Comparison of ENCODE assay signal across 7 cellular contexts in the genomic region with DNA sequence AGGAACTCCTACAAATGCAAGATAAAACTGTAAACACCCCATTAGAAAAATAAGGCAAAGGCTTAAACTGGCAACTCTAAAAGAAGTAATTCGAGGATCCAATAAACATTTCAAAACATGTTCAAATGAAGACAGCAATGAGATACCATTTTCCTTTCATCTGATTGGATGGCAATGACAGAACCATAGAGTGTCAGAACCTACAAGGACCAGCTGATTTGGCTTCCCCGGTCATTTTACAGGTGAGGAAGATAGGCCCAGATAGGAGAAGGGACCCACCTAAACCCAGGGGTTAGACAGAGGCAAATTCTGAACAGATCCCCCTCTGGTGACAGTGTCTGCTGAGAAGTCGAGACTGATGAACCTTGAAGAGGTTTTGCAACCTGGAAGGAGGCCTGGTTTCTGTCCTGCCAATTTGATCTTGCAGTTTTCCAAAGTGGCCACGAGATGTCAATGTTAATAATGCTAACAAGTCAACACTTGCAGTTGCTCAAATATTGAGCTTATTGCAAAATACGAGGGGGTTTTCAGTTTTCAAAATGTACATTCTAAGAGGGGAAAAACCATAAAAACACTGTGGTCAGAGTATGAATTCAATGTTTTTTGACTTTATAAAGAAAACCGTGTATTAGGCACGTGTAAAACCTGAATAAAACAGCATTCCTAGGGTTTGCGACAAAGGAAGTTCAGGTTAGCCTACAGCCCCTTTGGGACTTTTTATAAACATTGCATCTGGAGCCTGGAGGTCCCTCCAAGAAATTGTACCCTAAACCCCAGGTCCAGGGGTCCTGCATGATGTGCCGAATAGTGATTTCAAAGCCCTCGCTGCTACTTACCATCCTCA. TPM values are rescaled to one million over a fixed set of nuclear protein-coding genes. Genes with fewer than 3 reads are reported as not detected.
DNase-seq lines count a peak whose midpoint lies in the region; ATAC-seq, FAIRE-seq and TF ChIP-seq lines count a peak whose summit lies in the region.

No MANE protein-coding gene starts in this region.

- peak overlapping the region; percentile 75; the same call in 2 of the 3 replicates for H2BK15ac ChIP-seq in IMR-90 (ENCODE audit: low read depth, low read length)

- H2BK20ac ChIP-seq in IMR-90 (ENCODE audit: low read depth, low read length) = peak overlapping the region; percentile 92

- no peaks in the 10 kb centered on the region for H3K9me2 ChIP-seq in SK-N-SH

- H4K20me1 ChIP-seq in IMR-90 (ENCODE audit: insufficient read depth, low read length) = no peaks in the 10 kb centered on the region
- H4K20me1 ChIP-seq in SK-N-SH (ENCODE audit: insufficient read depth) = no peaks in the 10 kb centered on the region

- H3K27ac ChIP-seq in IMR-90 (ENCODE audit: insufficient read depth, low read length) = peak overlapping the region; percentile 21; the same call in 1 of the 2 replicates
- no peak overlapping the region for H3K27ac ChIP-seq in SK-N-SH (ENCODE audit: low read depth in 2 of 2, low read length in 1 of 2)

- no peaks in the 10 kb centered on the region for H3F3A ChIP-seq in SK-N-SH (replicated peaks; ENCODE audit: insufficient read depth)

- TF ChIP-seq CTCF in IMR-90 (conservative IDR thresholded peaks at IDR 0.05; ENCODE audit: low read depth, low read length) (peak; percentile 80), SK-N-SH (IDR thresholded peaks at IDR 0.05) (peak; percentile 55), fibroblast of the aortic adventitia (IDR thresholded peaks at IDR 0.05; ENCODE audit: insufficient read depth, low read length) (peak; percentile 72)

- intact Hi-C loops in IMR-90 (cut with micrococcal nuclease) = loop anchor here (1.0 to 2.0 kb wide), 4 partner anchors 49 to 111 kb away; no protein-coding TSS in a partner anchor

- peak; percentile 64 for ATAC-seq in IMR-90 (ENCODE audit: low read depth)

- H4K91ac ChIP-seq in IMR-90 (ENCODE audit: insufficient read depth, low read depth, low read length) = peak overlapping the region; percentile 88

- in situ Hi-C loops in IMR-90 (cut with MboI; ENCODE audit: low sequenced_read_pairs) = loop anchor here (5.0 to 10.0 kb wide), 2 partner anchors 112 to 239 kb away; no protein-coding TSS in a partner anchor

- peak overlapping the region; percentile 90 for H2BK120ac ChIP-seq in IMR-90 (ENCODE audit: low read depth, low read length)

- H3K4me2 ChIP-seq in IMR-90 (ENCODE audit: low read depth, low read length) = no peak overlapping the region
- H3K4me2 ChIP-seq in SK-N-SH = no peak overlapping the region

- no peak overlapping the region for H2BK5ac ChIP-seq in IMR-90 (ENCODE audit: low read depth, low read length, poor library complexity, severe bottlenecking)

- no peaks in the 10 kb centered on the region for H3K9me3 ChIP-seq in IMR-90 (ENCODE audit: control insufficient read depth, insufficient read depth, low read length)
- H3K9me3 ChIP-seq in SK-N-SH = no peaks in the 10 kb centered on the region

- H3K4ac ChIP-seq in IMR-90 (ENCODE audit: low read depth, low read length) = peak overlapping the region; percentile 88

- H2AK9ac ChIP-seq in IMR-90 (replicated peaks; ENCODE audit: low read depth, low read length, poor library complexity) = no peak overlapping the region

- H3K4me3 ChIP-seq in IMR-90 (ENCODE audit: insufficient read depth, low read depth, low read length) (no peak overlapping the region), SK-N-SH (ENCODE audit: low read depth in 2 of 2, low read length in 1 of 2) (no peak overlapping the region), fibroblast of the aortic adventitia (ENCODE audit: low read depth, low read length) (no peak overlapping the region)

- H3K79me2 ChIP-seq in SK-N-SH (ENCODE audit: insufficient read depth) = no peaks in the 10 kb centered on the region

- H3K4me1 ChIP-seq in IMR-90 (ENCODE audit: control insufficient read depth, insufficient read depth, low read length) (peaks cover 19% of the 10 kb centered on the region), SK-N-SH (ENCODE audit: control insufficient read depth in 1 of 2, insufficient read depth in 2 of 2, low read depth in 1 of 2, low read length in 1 of 2) (peaks cover 0 to 9% of the 10 kb centered on the region in 2 experiments; a peak in 1 of 4 replicates)

- no peaks in the 10 kb centered on the region for H3K79me1 ChIP-seq in IMR-90 (ENCODE audit: low read depth in 1 of 2, low read length in 2 of 2)

- peak; percentile 86 for TF ChIP-seq RAD21 in IMR-90 (IDR thresholded peaks at IDR 0.05; ENCODE audit: low read length)
- TF ChIP-seq RAD21 in SK-N-SH (IDR thresholded peaks at IDR 0.05; ENCODE audit: low read length) = peak; percentile 82

- H2AK5ac ChIP-seq in IMR-90 (ENCODE audit: low read depth, low read length) = peak overlapping the region; percentile 67; the same call in 1 of the 2 replicates

- POLR2A ChIA-PET in IMR-90 (lab: Charles Lee; ENCODE audit: unreplicated experiment) = no interaction called here
- POLR2A ChIA-PET in SK-N-SH (lab: Yijun Ruan, JAX) = no interaction called here

- H3K36me3 ChIP-seq in IMR-90 (ENCODE audit: control insufficient read depth, insufficient read depth, low read length) = no peaks in the 10 kb centered on the region
- H3K36me3 ChIP-seq in SK-N-SH (replicated peaks in 1 of 2; ENCODE audit: control insufficient read depth in 1 of 2, insufficient read depth in 2 of 2, low read length in 1 of 2) = no peaks in the 10 kb centered on the region

- CTCF ChIA-PET in IMR-90 (lab: Yijun Ruan, JAX) = interaction anchor here (0.5 to 7.1 kb wide), 11 partner anchors 8 to 152 kb away, joined by 3 to 117 read pairs (median 4); no protein-coding TSS in a partner anchor
- CTCF ChIA-PET in SK-N-SH (lab: Yijun Ruan, JAX) = interaction anchor here (0.6 to 17.5 kb wide), 51 partner anchors 9 to 785 kb away, joined by 3 to 395 read pairs (median 4); a partner anchor contains a TSS

- H3K9ac ChIP-seq in IMR-90 (ENCODE audit: low read depth, low read length) (0 out of 2 replicates have a peak overlapping the region, but pooled peaks have one; percentile 33), SK-N-SH (no peak overlapping the region)

- H3K18ac ChIP-seq in IMR-90 (ENCODE audit: low read depth, low read length) = peak overlapping the region; percentile 86

- peak overlapping the region; percentile 68 for H3K14ac ChIP-seq in IMR-90 (replicated peaks; ENCODE audit: low read depth, low read length)

- no peak for TF ChIP-seq EP300 in SK-N-SH (IDR thresholded peaks at IDR 0.05; ENCODE audit: borderline replicate concordance in 1 of 2, low read depth in 1 of 2, low read length in 1 of 2)

- no peak overlapping the region for H3K23ac ChIP-seq in IMR-90 (ENCODE audit: low read depth, low read length)

- no TSS peak for BruUV-seq in IMR-90 (replicated peaks; lab: Mats Ljungman, UMichigan)

- H3K27me3 ChIP-seq in IMR-90 (ENCODE audit: control insufficient read depth, insufficient read depth, low read length) = no peaks in the 10 kb centered on the region
- no peaks in the 10 kb centered on the region for H3K27me3 ChIP-seq in SK-N-SH (ENCODE audit: insufficient read depth)

- H4K5ac ChIP-seq in IMR-90 (ENCODE audit: low read depth, low read length) = peak overlapping the region; percentile 84

- no peak overlapping the region for H3K56ac ChIP-seq in IMR-90 (ENCODE audit: extremely low read depth, insufficient read depth, low read length)

- DNase-seq in IMR-90 (peak; percentile 77), SK-N-SH (peak; percentile 46), fibroblast of the aortic adventitia (ENCODE audit: low read depth) (peak; percentile 85), non-pigmented ciliary epithelial cell (ENCODE audit: low read depth) (peak; percentile 35), NCI-H187 (lab: John Stamatoyannopoulos, UW) (no peak)
- DNase-seq in stimulated activated naive CD4-positive, alpha-beta T cell treated with Interleukin-2 at 50 U/mL for 16 hours (lab: John Stamatoyannopoulos, UW) = no peak

- FAIRE-seq in G401.6 (lab: Jason Lieb, UNC) = peak; percentile 28

- dilution Hi-C loops in IMR-90 (cut with HindIII; ENCODE audit: low sequenced_read_pairs, unreplicated experiment) = no loop called here

- H2AFZ ChIP-seq in IMR-90 (replicated peaks; ENCODE audit: low read length, poor library complexity) = peak overlapping the region; percentile 78
- H2AFZ ChIP-seq in SK-N-SH (ENCODE audit: low read depth) = no peak overlapping the region

- WGBS in IMR-90 (ENCODE audit: extremely low coverage in 2 of 2, insufficient read length in 1 of 2), 2 experiments = 40% methylated on average over 2 of the region's 10 CpGs; no CpG with 5 or more reads in 1 of the 2 experiments
- WGBS in SK-N-SH (ENCODE audit: low lambda C conversion rate) = 44% methylated on average over 9 of the region's 10 CpGs

- H4K8ac ChIP-seq in IMR-90 (ENCODE audit: low read depth in 2 of 2, low read length in 2 of 2) = peak overlapping the region in 1 of 2 experiments; percentile 74; a peak in 2 of 4 replicates

- no peak for TF ChIP-seq POLR2A in IMR-90 (IDR thresholded peaks at IDR 0.05; ENCODE audit: low read depth, low read length)

- H3K9me1 ChIP-seq in IMR-90 (ENCODE audit: insufficient read depth, low read length) = peaks cover 18% of the 10 kb centered on the region

TF ChIP-seq in IMR-90, 13 proteins besides CTCF, POLR2A, EP300 and RAD21:
- TF ChIP-seq SMC3 (IDR thresholded peaks at IDR 0.05; ENCODE audit: low read depth, low read length) (peak; percentile 92), RFX5 (IDR thresholded peaks at IDR 0.05; ENCODE audit: low read depth, low read length) (no peak), CEBPB (IDR thresholded peaks at IDR 0.05; ENCODE audit: low read depth, low read length) (peak; percentile 97)
TF ChIP-seq in IMR-90: peak in this region for 2.

TF ChIP-seq in SK-N-SH, 30 proteins besides CTCF, POLR2A, EP300 and RAD21:
- TF ChIP-seq POLR2AphosphoS5 (IDR thresholded peaks at IDR 0.05; ENCODE audit: low read depth, low read length) (no peak), SMC3 (IDR thresholded peaks at IDR 0.05; ENCODE audit: low read depth, low read length) (peak; percentile 77)

RNA-seq across cellular contexts. Expression of a gene that starts 21.5 kb away (rescaled TPM):
- total RNA-seq in IMR-90 (2012; rRNA removed) (not detected in 2 replicates), fibroblast of the aortic adventitia (ENCODE audit: low replicate concordance) (4.0 TPM in 1 of 2 replicates, not detected in the other)
- polyA plus RNA-seq in IMR-90 (2012; rRNA removed) (not detected in 2 replicates), SK-N-SH (2012; rRNA removed) (0.03 TPM in 1 of 2 replicates, not detected in the other)
- polyA plus RNA-seq in IMR-90 (2012; cell fraction: cytosol; rRNA removed) = not detected in 2 replicates
- polyA plus RNA-seq in IMR-90 (2012; cell fraction: nucleus; rRNA removed; ENCODE audit: low replicate concordance) = not detected in 2 replicates
- not detected in 2 replicates for polyA plus RNA-seq in SK-N-SH (2012; cell fraction: cytosol; rRNA removed)
- polyA plus RNA-seq in SK-N-SH (2012; cell fraction: nucleus; rRNA removed) = 0.12 TPM in 1 of 2 replicates, not detected in the other

RNA-seq across cellular contexts. Expression of a gene that starts 41.1 kb away (rescaled TPM):
- under 0.01 and 0.18 TPM in 2 replicates for total RNA-seq in IMR-90 (2012; rRNA removed)
- polyA plus RNA-seq in IMR-90 (2012; rRNA removed) = 0.24 and 0.27 TPM in 2 replicates
- polyA plus RNA-seq in IMR-90 (2012; cell fraction: cytosol; rRNA removed) = 0.04 and 0.22 TPM in 2 replicates
- polyA plus RNA-seq in IMR-90 (2012; cell fraction: nucleus; rRNA removed; ENCODE audit: low replicate concordance) = 1.0 and 1.5 TPM in 2 replicates
- polyA plus RNA-seq in SK-N-SH (2012; rRNA removed) = 0.10 TPM in 1 of 2 replicates, not detected in the other
- polyA plus RNA-seq in SK-N-SH (2012; cell fraction: cytosol; rRNA removed) = not detected in 2 replicates
- not detected in 2 replicates for polyA plus RNA-seq in SK-N-SH (2012; cell fraction: nucleus; rRNA removed)
- 0.65 and 1.4 TPM in 2 replicates for total RNA-seq in fibroblast of the aortic adventitia (ENCODE audit: low replicate concordance)

Comparison
In these comparisons a context has a peak if more than half of its experiments do, and no peak if none do; other contexts are left out.
1. DNase-seq: peak in IMR-90 (single experiment), SK-N-SH (single experiment), fibroblast of the aortic adventitia (single experiment) and non-pigmented ciliary epithelial cell (single experiment); none in NCI-H187 (0 of 2) and stimulated activated naive CD4-positive, alpha-beta T cell treated with Interleukin-2 at 50 U/mL for 16 hours (single experiment).
2. Peak in every context shown above with its lines, with median percentiles within 50 percentile points of each other: CTCF ChIP-seq.